1 cellular context compared by ENCODE assay signal in the genomic region with DNA sequence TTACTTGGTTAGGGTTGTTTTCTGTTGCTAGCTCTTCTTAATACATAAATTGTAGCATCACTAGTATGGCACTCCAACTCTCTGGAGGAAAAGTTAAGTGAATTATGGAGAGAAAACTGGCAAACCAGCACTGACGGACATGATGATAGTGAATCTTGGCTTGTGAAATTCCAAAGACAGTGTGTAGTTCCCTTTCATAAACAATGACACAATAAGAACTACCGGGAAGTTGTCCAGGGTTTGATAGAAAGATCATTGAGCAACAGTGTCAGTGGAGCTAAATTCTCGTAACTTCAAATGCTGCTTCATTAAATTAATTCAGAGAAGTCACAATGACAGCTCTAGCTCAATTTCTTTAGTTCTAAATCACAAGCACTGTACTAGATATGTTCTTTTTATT.
TF ChIP-seq lines count a peak whose summit lies in the region.

No MANE protein-coding gene starts in this region.

TF ChIP-seq in SK-N-SH treated with all-trans-retinoic acid at 6 μM for 48 hours, 23 proteins besides CTCF, POLR2A, EP300 and RAD21 (continued from another document):
- TF ChIP-seq, protein P1, sequence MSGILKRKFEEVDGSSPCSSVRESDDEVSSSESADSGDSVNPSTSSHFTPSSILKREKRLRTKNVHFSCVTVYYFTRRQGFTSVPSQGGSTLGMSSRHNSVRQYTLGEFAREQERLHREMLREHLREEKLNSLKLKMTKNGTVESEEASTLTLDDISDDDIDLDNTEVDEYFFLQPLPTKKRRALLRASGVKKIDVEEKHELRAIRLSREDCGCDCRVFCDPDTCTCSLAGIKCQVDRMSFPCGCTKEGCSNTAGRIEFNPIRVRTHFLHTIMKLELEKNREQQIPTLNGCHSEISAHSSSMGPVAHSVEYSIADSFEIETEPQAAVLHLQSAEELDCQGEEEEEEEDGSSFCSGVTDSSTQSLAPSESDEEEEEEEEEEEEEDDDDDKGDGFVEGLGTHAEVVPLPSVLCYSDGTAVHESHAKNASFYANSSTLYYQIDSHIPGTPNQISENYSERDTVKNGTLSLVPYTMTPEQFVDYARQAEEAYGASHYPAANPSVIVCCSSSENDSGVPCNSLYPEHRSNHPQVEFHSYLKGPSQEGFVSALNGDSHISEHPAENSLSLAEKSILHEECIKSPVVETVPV (CRISPR knock-in tag; IDR thresholded peaks at IDR 0.05): no peak
- TF ChIP-seq SNAI2 (CRISPR knock-in tag; IDR thresholded peaks at IDR 0.05) (0 out of 2 replicates have a peak, but pooled peaks have one; percentile 70), ARNTL (CRISPR knock-in tag; IDR thresholded peaks at IDR 0.05; ENCODE audit: borderline replicate concordance, low read depth) (no peak)
